ENCODE assay signal across 17 cellular contexts in genomic region chr2:98029718-98030222, GRCh38. TPM values are rescaled to one million over a fixed set of nuclear protein-coding genes. Genes with fewer than 3 reads are reported as not detected.
"Had no signal": no experiment of that assay in that cellular context is flagged by ENCODE, and none has a peak within 500 bp of the region (broad histone marks: within the 10 kb centered on the region; RNA-seq: fewer than 3 reads in every experiment).

No MANE protein-coding gene starts in this region.

- H3K9me3 Mint-ChIP-seq: activated B cell treated with CpG ODN at 0.5 μM for 24 hours; activated CD4-positive, alpha-beta T cell treated with anti-CD3 and anti-CD28 coated beads, Interleukin-2, amount 10 ng/mL, durations not matched to agents 7 days and 5 days; activated naive CD8-positive, alpha-beta T cell treated with anti-CD3 and anti-CD28 coated beads, Interleukin-2, amount 10 ng/mL, durations not matched to agents 7 days and 5 days; activated T-cell treated with anti-CD3 and anti-CD28 coated beads, Interleukin-2, amount 50 U/mL, for 24 hours; neural progenitor cell had no signal

- H3K4me3 Mint-ChIP-seq: activated CD4-positive, alpha-beta T cell treated with anti-CD3 and anti-CD28 coated beads, Interleukin-2, amount 10 ng/mL, durations not matched to agents 7 days and 5 days; activated naive CD8-positive, alpha-beta T cell treated with anti-CD3 and anti-CD28 coated beads, Interleukin-2, amount 10 ng/mL, durations not matched to agents 7 days and 5 days; activated T-cell treated with anti-CD3 and anti-CD28 coated beads, Interleukin-2, amount 50 U/mL, for 24 hours; neural progenitor cell; T-helper 17 cell had no signal

- H3K27me3 Mint-ChIP-seq: activated B cell treated with CpG ODN at 0.5 μM for 24 hours had no signal

- H3K36me3 ChIP-seq: left ventricle myocardium inferior, neural progenitor cell, pancreas, tibial nerve had no signal

- DNase-seq: activated B cell treated with CpG ODN at 0.5 μM for 24 hours; activated CD4-positive, alpha-beta T cell treated with anti-CD3 and anti-CD28 coated beads, Interleukin-2, amount 10 ng/mL, durations not matched to agents 7 days and 5 days; activated effector memory CD4-positive, alpha-beta T cell treated with anti-CD3 and anti-CD28 coated beads, Interleukin-2, amount 50 U/mL, for 16 hours; activated naive CD8-positive, alpha-beta T cell treated with anti-CD3 and anti-CD28 coated beads, Interleukin-2, amount 10 ng/mL, durations not matched to agents 7 days and 5 days; activated T-cell treated with anti-CD3 and anti-CD28 coated beads, Interleukin-2, amount 50 U/mL, for 24 hours; central memory CD4-positive, alpha-beta T cell; left ventricle myocardium inferior; mesenchymal stem cell; pancreas; T-helper 17 cell had no signal

- H3K9ac ChIP-seq: neural progenitor cell had no signal

- H2AFZ ChIP-seq: neural progenitor cell had no signal

- ATAC-seq: esophagus mucosa, foreskin keratinocyte, pancreas, T-helper 17 cell had no signal

- H3K9me3 ChIP-seq: left ventricle myocardium inferior, pancreas, tibial nerve had no signal

- H3K4me1 ChIP-seq: foreskin keratinocyte, pancreas had no signal

- H3K27ac ChIP-seq: foreskin keratinocyte, left ventricle myocardium inferior, neural progenitor cell, pancreas, skin epidermis, tibial nerve had no signal

- H3K36me3 Mint-ChIP-seq: activated naive CD8-positive, alpha-beta T cell treated with anti-CD3 and anti-CD28 coated beads, Interleukin-2, amount 10 ng/mL, durations not matched to agents 7 days and 5 days; neural progenitor cell had no signal

- H3K27ac Mint-ChIP-seq: activated CD4-positive, alpha-beta T cell treated with anti-CD3 and anti-CD28 coated beads, Interleukin-2, amount 10 ng/mL, durations not matched to agents 7 days and 5 days; activated naive CD8-positive, alpha-beta T cell treated with anti-CD3 and anti-CD28 coated beads, Interleukin-2, amount 10 ng/mL, durations not matched to agents 7 days and 5 days; activated T-cell treated with anti-CD3 and anti-CD28 coated beads, Interleukin-2, amount 50 U/mL, for 24 hours; neural progenitor cell; T-helper 17 cell had no signal

- H3K4me3 ChIP-seq: left ventricle myocardium inferior, neural progenitor cell, pancreas, skin epidermis, tibial nerve had no signal

- H3K27me3 ChIP-seq: neural progenitor cell, pancreas, tibial nerve had no signal

- H3K4me2 ChIP-seq: neural progenitor cell had no signal

RNA-seq across cellular contexts. Expression of gene VWA3B, which starts 57.2 kb away (rescaled TPM):
- total RNA-seq: activated B cell treated with CpG ODN at 0.5 μM for 24 hours; activated CD4-positive, alpha-beta T cell treated with anti-CD3 and anti-CD28 coated beads, Interleukin-2, amount 10 ng/mL, durations not matched to agents 7 days and 5 days; activated CD8-positive, alpha-beta memory T cell treated with anti-CD3 and anti-CD28 coated beads for 36 hours; activated naive CD8-positive, alpha-beta T cell treated with anti-CD3 and anti-CD28 coated beads, Interleukin-2, amount 10 ng/mL, durations not matched to agents 7 days and 5 days; renal cortical epithelial cell; T-helper 17 cell had no signal
